8 cellular contexts compared by ENCODE assay signal in genomic region chr10:25934673-25935139, GRCh38. TPM values are rescaled to one million over a fixed set of nuclear protein-coding genes. Genes with fewer than 3 reads are reported as not detected.
A peak's percentile ranks its signal among the peaks of the same experiment; 100 is the strongest.
DNase-seq lines count a peak whose midpoint lies in the region; ATAC-seq and TF ChIP-seq lines count a peak whose summit lies in the region.

No MANE protein-coding gene starts in this region.

- H3K4me3 ChIP-seq in heart left ventricle (peak overlapping the region in 9 of 12 donors; percentile 14 to 42 (median 36)), endocrine pancreas (ENCODE audit: control insufficient read depth, insufficient read depth, low read length) (peak overlapping the region; percentile 87), SJCRH30 (no peak overlapping the region)

- H3K36me3 ChIP-seq in heart left ventricle (no peaks in the 10 kb centered on the region), endocrine pancreas (ENCODE audit: control insufficient read depth, insufficient read depth, low read length) (no peaks in the 10 kb centered on the region), SJCRH30 (no peaks in the 10 kb centered on the region)

- intact Hi-C loops in heart left ventricle (cut with DNase I), result no loop called here
- intact Hi-C loops in Right ventricle myocardium superior (cut with DNase I), result no loop called here

- WGBS in heart left ventricle, 4 donors, result 0 to 2% (median 1%) methylated on average over 32 of the region's 32 CpGs

- TF ChIP-seq CTCF in heart left ventricle (IDR thresholded peaks at IDR 0.05) (peak in 5 of 12 donors; percentile 14 to 46 (median 32)), omental fat pad (IDR thresholded peaks at IDR 0.05) (no peak)

- peaks cover 0 to 16% (median 0%) of the 10 kb centered on the region in 12 donors for H3K4me1 ChIP-seq in heart left ventricle
- H3K4me1 ChIP-seq in endocrine pancreas (ENCODE audit: control insufficient read depth, insufficient read depth, low read length), result peaks cover 20% of the 10 kb centered on the region
- H3K4me1 ChIP-seq in SJCRH30, result no peaks in the 10 kb centered on the region

- peak in 1 of 4 donors; percentile 33 for ATAC-seq in heart left ventricle
- no peak for ATAC-seq in Right ventricle myocardium superior (ENCODE audit: poor library complexity)
- ATAC-seq in omental fat pad (ENCODE audit: low FRiP score), result peak; percentile 70
- ATAC-seq in GM18861 (IDR thresholded peaks at IDR 0.05; ENCODE audit: unreplicated experiment), result no peak

- H3K27ac ChIP-seq in heart left ventricle (no peak overlapping the region), SJCRH30 (no peak overlapping the region)

- no peaks in the 10 kb centered on the region for H3K9me3 ChIP-seq in heart left ventricle
- no peaks in the 10 kb centered on the region for H3K9me3 ChIP-seq in endocrine pancreas (ENCODE audit: control insufficient read depth, low read length)
- no peaks in the 10 kb centered on the region for H3K9me3 ChIP-seq in SJCRH30 (replicated peaks)

- no peak for TF ChIP-seq POLR2A in heart left ventricle (IDR thresholded peaks at IDR 0.05)

- H3K27me3 ChIP-seq in heart left ventricle, result peaks cover 14 to 56% (median 24%) of the 10 kb centered on the region in 9 donors
- no peaks in the 10 kb centered on the region for H3K27me3 ChIP-seq in endocrine pancreas (ENCODE audit: control insufficient read depth, insufficient read depth, low read length)
- H3K27me3 ChIP-seq in SJCRH30, result peaks cover 22% of the 10 kb centered on the region

- H3K9ac ChIP-seq in endocrine pancreas (ENCODE audit: control insufficient read depth, insufficient read depth, low read length), result peak overlapping the region; percentile 95

- DNase-seq in heart left ventricle (no peak), Right ventricle myocardium superior (no peak), NCI-H2107 (lab: John Stamatoyannopoulos, UW) (peak; percentile 32), omental fat pad (ENCODE audit: low spot score) (no peak), NCI-H446 treated with DMSO at 0.1 percent for 48 hours (lab: John Stamatoyannopoulos, UW) (no peak), SJCRH30 (no peak)

RNA-seq across cellular contexts. Expression of gene MYO3A, which starts 0.7 kb away (rescaled TPM):
- total RNA-seq in heart left ventricle (under 1 TPM in 1 of 9 donors, not detected in 8; 0.14 TPM), Right ventricle myocardium superior (not detected), omental fat pad (1 to 10 TPM in 1 of 4 donors, under 1 TPM in 2, not detected in 1; 0.32 to 1.6 (median 0.50) TPM)
- polyA plus RNA-seq in heart left ventricle, result not detected
- total RNA-seq in SJCRH30 (2014; rRNA removed; shearing (Covaris generic)), result not detected in 2 replicates
